Comparison of ENCODE assay signal across 36 cellular contexts in the genomic region with DNA sequence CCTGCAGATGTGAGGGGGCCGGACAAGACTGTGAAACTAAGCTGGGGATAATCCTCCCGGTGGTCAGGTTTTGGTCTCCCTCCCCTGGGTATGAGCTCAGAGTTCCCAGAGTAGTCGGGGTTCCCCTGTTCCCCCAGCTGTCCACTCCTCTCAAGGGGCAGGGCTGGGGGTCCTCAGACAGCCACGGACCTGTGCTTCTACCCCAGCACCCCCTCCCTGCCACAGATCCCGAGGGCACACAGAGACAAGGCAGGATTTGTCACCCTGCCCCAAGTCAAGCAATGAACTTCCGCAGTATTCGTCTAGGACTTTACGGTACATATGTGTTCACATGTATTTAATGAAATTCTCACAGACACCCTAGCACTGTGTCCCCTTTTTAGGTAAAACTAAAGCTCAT. TPM values are rescaled to one million over a fixed set of nuclear protein-coding genes. Genes with fewer than 3 reads are reported as not detected.
A peak's percentile ranks its signal among the peaks of the same experiment; 100 is the strongest.
DNase-seq lines count a peak whose midpoint lies in the region; ATAC-seq and TF ChIP-seq lines count a peak whose summit lies in the region.
"Had no signal": no experiment of that assay in that cellular context is flagged by ENCODE, and none has a peak within 500 bp of the region (broad histone marks: within the 10 kb centered on the region; RNA-seq: fewer than 3 reads in every experiment).

No MANE protein-coding gene starts in this region.

- H3K23ac ChIP-seq in IMR-90 (ENCODE audit: low read depth, low read length), result no peak overlapping the region

- BruUV-seq in MCF 10A (replicated peaks; lab: Mats Ljungman, UMichigan) (no TSS peak), IMR-90 (replicated peaks; lab: Mats Ljungman, UMichigan) (no TSS peak)

- H3K4me2 ChIP-seq in IMR-90 (ENCODE audit: low read depth, low read length), result no peak overlapping the region

- H3K27me3 ChIP-seq in breast epithelium (no peaks in the 10 kb centered on the region), IMR-90 (ENCODE audit: control insufficient read depth, insufficient read depth, low read length) (no peaks in the 10 kb centered on the region), gastroesophageal sphincter (no peaks in the 10 kb centered on the region), stomach smooth muscle (ENCODE audit: control insufficient read depth in 1 of 2, insufficient read depth in 2 of 2, low read length in 2 of 2) (no peaks in the 10 kb centered on the region)
- H3K27me3 ChIP-seq: ascending aorta, left lung, upper lobe of left lung had no signal

- POLR2A ChIA-PET in MCF 10A (lab: Yijun Ruan, JAX) (interaction anchor here (1.0 to 1.5 kb wide), 2 partner anchors 10 to 19 kb away, joined by 3 read pairs; no protein-coding TSS in a partner anchor), IMR-90 (lab: Charles Lee; ENCODE audit: unreplicated experiment) (no interaction called here)

- H4K8ac ChIP-seq in IMR-90 (ENCODE audit: low read depth in 2 of 2, low read length in 2 of 2), result no peak overlapping the region; a peak in 1 of 4 replicates

- H3K4me3 ChIP-seq in breast epithelium, result no peak overlapping the region
- H3K4me3 ChIP-seq in IMR-90 (ENCODE audit: insufficient read depth, low read depth, low read length), result no peak overlapping the region
- H3K4me3 ChIP-seq in gastroesophageal sphincter, result no peak overlapping the region
- H3K4me3 ChIP-seq in stomach smooth muscle (ENCODE audit: low read length in 2 of 2), result no peak overlapping the region
- H3K4me3 ChIP-seq: ascending aorta, left lung, SK-N-MC, skin epidermis, upper lobe of left lung had no signal

- H2BK5ac ChIP-seq in IMR-90 (ENCODE audit: low read depth, low read length, poor library complexity, severe bottlenecking), result peak overlapping the region; percentile 21

- TF ChIP-seq POLR2A in breast epithelium (IDR thresholded peaks at IDR 0.05), result no peak
- TF ChIP-seq POLR2A in IMR-90 (IDR thresholded peaks at IDR 0.05; ENCODE audit: low read depth, low read length), result no peak; the same call in 1 of the 2 replicates
- TF ChIP-seq POLR2A in gastroesophageal sphincter (IDR thresholded peaks at IDR 0.05), result no peak

- H3K9me3 ChIP-seq in breast epithelium (no peaks in the 10 kb centered on the region), IMR-90 (ENCODE audit: control insufficient read depth, insufficient read depth, low read length) (no peaks in the 10 kb centered on the region), gastroesophageal sphincter (no peaks in the 10 kb centered on the region), stomach smooth muscle (ENCODE audit: control insufficient read depth in 2 of 2, low read length in 2 of 2) (no peaks in the 10 kb centered on the region)
- H3K9me3 ChIP-seq: ascending aorta, left lung, upper lobe of left lung had no signal

- H4K91ac ChIP-seq in IMR-90 (ENCODE audit: insufficient read depth, low read depth, low read length), result no peak overlapping the region

- no peak overlapping the region for H3K27ac Mint-ChIP-seq in MCF 10A (ENCODE audit: low read depth, unreplicated experiment)
- H3K27ac Mint-ChIP-seq: dendritic cell treated with granulocyte-macrophage colony-stimulating factor and Interleukin-4, amounts not matched to agents 40 ng/mL and 50 ng/mL, for 4 days; endodermal cell; mesothelial cell of epicardium; T-helper 2 cell treated with Interferon-gamma antibody and Interleukin-4, amounts not matched to agents 5 μg/mL and 100 μg/mL, for 36 hours had no signal

- H3K4me3 Mint-ChIP-seq in MCF 10A (ENCODE audit: unreplicated experiment), result no peak overlapping the region
- H3K4me3 Mint-ChIP-seq: activated naive CD8-positive, alpha-beta T cell; dendritic cell treated with granulocyte-macrophage colony-stimulating factor and Interleukin-4, amounts not matched to agents 40 ng/mL and 50 ng/mL, for 4 days; endodermal cell; mesothelial cell of epicardium; naive thymus-derived CD4-positive, alpha-beta T cell; T-helper 2 cell treated with Interferon-gamma antibody and Interleukin-4, amounts not matched to agents 5 μg/mL and 100 μg/mL, for 36 hours had no signal

- H3K4me1 ChIP-seq in breast epithelium, result no peaks in the 10 kb centered on the region
- peaks cover 20% of the 10 kb centered on the region for H3K4me1 ChIP-seq in IMR-90 (ENCODE audit: control insufficient read depth, insufficient read depth, low read length)
- peaks cover 0 to 19% (median 9%) of the 10 kb centered on the region in 3 donors for H3K4me1 ChIP-seq in gastroesophageal sphincter
- peaks cover 23% of the 10 kb centered on the region for H3K4me1 ChIP-seq in stomach smooth muscle (ENCODE audit: control insufficient read depth, insufficient read depth, low read length)
- H3K4me1 ChIP-seq: ascending aorta had no signal

- no peak for TF ChIP-seq EP300 in gastroesophageal sphincter (IDR thresholded peaks at IDR 0.05)

- H3K56ac ChIP-seq in IMR-90 (ENCODE audit: extremely low read depth, insufficient read depth, low read length), result no peak overlapping the region

- H2AK9ac ChIP-seq in IMR-90 (replicated peaks; ENCODE audit: low read depth, low read length, poor library complexity), result no peak overlapping the region

- ATAC-seq in IMR-90 (ENCODE audit: low read depth) (no peak), gastroesophageal sphincter (no peak)
- ATAC-seq: HCT116; left lung; naive thymus-derived CD4-positive, alpha-beta T cell had no signal

- H2BK120ac ChIP-seq in IMR-90 (ENCODE audit: low read depth, low read length), result no peak overlapping the region

- no peak overlapping the region for H3K14ac ChIP-seq in IMR-90 (replicated peaks; ENCODE audit: low read depth, low read length)

- WGBS in IMR-90 (ENCODE audit: extremely low coverage in 2 of 2, insufficient read length in 1 of 2), 2 experiments, result 93% methylated on average over 7 of the region's 8 CpGs; no CpG with 5 or more reads in 1 of the 2 experiments
- WGBS in gastroesophageal sphincter (ENCODE audit: low coverage in 1 of 2), 2 donors, result 81 to 82% methylated on average over 4 to 5 of the region's 8 CpGs

- no peaks in the 10 kb centered on the region for H3K9me3 Mint-ChIP-seq in MCF 10A (ENCODE audit: unreplicated experiment)
- H3K9me3 Mint-ChIP-seq: dendritic cell treated with granulocyte-macrophage colony-stimulating factor and Interleukin-4, amounts not matched to agents 40 ng/mL and 50 ng/mL, for 4 days; endodermal cell; mesothelial cell of epicardium; T-helper 2 cell treated with Interferon-gamma antibody and Interleukin-4, amounts not matched to agents 5 μg/mL and 100 μg/mL, for 36 hours had no signal

- H3K36me3 Mint-ChIP-seq in MCF 10A (ENCODE audit: insufficient read depth, unreplicated experiment), result peaks cover 96% of the 10 kb centered on the region

- peaks cover 63 to 89% of the 10 kb centered on the region in 2 experiments for H3K79me1 ChIP-seq in IMR-90 (ENCODE audit: low read depth in 1 of 2, low read length in 2 of 2)

- H2BK20ac ChIP-seq in IMR-90 (ENCODE audit: low read depth, low read length), result no peak overlapping the region

- H4K5ac ChIP-seq in IMR-90 (ENCODE audit: low read depth, low read length), result no peak overlapping the region

- dilution Hi-C loops in IMR-90 (cut with HindIII; ENCODE audit: low sequenced_read_pairs, unreplicated experiment), result no loop called here

- TF ChIP-seq CTCF in breast epithelium (IDR thresholded peaks at IDR 0.05) (no peak), MCF 10A (IDR thresholded peaks at IDR 0.05; ENCODE audit: unreplicated experiment) (no peak), IMR-90 (conservative IDR thresholded peaks at IDR 0.05; ENCODE audit: low read depth, low read length) (no peak), gastroesophageal sphincter (IDR thresholded peaks at IDR 0.05) (no peak)

- CTCF ChIA-PET in MCF 10A (lab: Yijun Ruan, JAX), result interaction anchor here (0.6 to 11.4 kb wide), 10 partner anchors 11 to 188 kb away, joined by 3 to 180 read pairs (median 4); no protein-coding TSS in a partner anchor
- CTCF ChIA-PET in IMR-90 (lab: Yijun Ruan, JAX), result interaction anchor here (1.4 kb wide), 1 partner anchor 173 kb away, joined by 6 read pairs; no protein-coding TSS in a partner anchor

- no peak overlapping the region for H3K18ac ChIP-seq in IMR-90 (ENCODE audit: low read depth, low read length)

- H3K27me3 Mint-ChIP-seq in MCF 10A (ENCODE audit: insufficient read depth, unreplicated experiment), result no peaks in the 10 kb centered on the region
- H3K27me3 Mint-ChIP-seq: activated naive CD8-positive, alpha-beta T cell; dendritic cell treated with granulocyte-macrophage colony-stimulating factor and Interleukin-4, amounts not matched to agents 40 ng/mL and 50 ng/mL, for 4 days; naive thymus-derived CD4-positive, alpha-beta T cell had no signal

- intact Hi-C loops in breast epithelium (cut with DNase I; ENCODE audit: low total_unique reads), result no loop called here
- intact Hi-C loops in MCF 10A (cut with micrococcal nuclease), result no loop called here
- intact Hi-C loops in IMR-90 (cut with micrococcal nuclease), result no loop called here

- H3K4ac ChIP-seq in IMR-90 (ENCODE audit: low read depth, low read length), result no peak overlapping the region

- no peak overlapping the region for H3K9ac ChIP-seq in IMR-90 (ENCODE audit: low read depth, low read length)
- H3K9ac ChIP-seq in stomach smooth muscle (ENCODE audit: low read length in 2 of 2), result no peak overlapping the region

- H3K9me1 ChIP-seq in IMR-90 (ENCODE audit: insufficient read depth, low read length), result peaks cover 8% of the 10 kb centered on the region

- DNase-seq in breast epithelium (ENCODE audit: low spot score in 2 of 2) (no peak), MCF 10A (ENCODE audit: unreplicated experiment) (no peak), IMR-90 (no peak), GM03348 (ENCODE audit: low spot score) (no peak), foreskin melanocyte (no peak)
- no peak for DNase-seq in stimulated activated CD4-positive, alpha-beta T cell treated with anti-CD3 and anti-CD28 coated beads, Interleukin-4, amount 100 ng/mL, for 4 hours
- DNase-seq: activated CD4-positive, alpha-beta T cell treated with anti-CD3 and anti-CD28 coated beads for 48 hours; activated CD8-positive, alpha-beta memory T cell treated with anti-CD3 and anti-CD28 coated beads for 24 hours; central memory CD4-positive, alpha-beta T cell; EL; endodermal cell; hippocampal formation; KG1; MM.1S; NCI-H1417 treated with DMSO at 0.1 percent for 48 hours; NCI-H2081 treated with DMSO at 0.1 percent for 48 hours; NCI-H446; NCI-H82; nucleus accumbens; RPMI8226; stimulated activated CD4-positive, alpha-beta T cell treated with anti-CD3 and anti-CD28 coated beads, Interleukin-1b, Interleukin-23, amount 100 ng/mL, for 48 hours; substantia nigra; upper lobe of left lung had no signal

- no peak overlapping the region for H2AFZ ChIP-seq in IMR-90 (replicated peaks; ENCODE audit: low read length, poor library complexity)

- H2AK5ac ChIP-seq in IMR-90 (ENCODE audit: low read depth, low read length), result no peak overlapping the region

- in situ Hi-C loops in IMR-90 (cut with MboI; ENCODE audit: low sequenced_read_pairs), result no loop called here

- no peak overlapping the region for H2BK15ac ChIP-seq in IMR-90 (ENCODE audit: low read depth, low read length)

- H3K27ac ChIP-seq in breast epithelium (peak overlapping the region; percentile 22 to 36), IMR-90 (ENCODE audit: insufficient read depth, low read length) (no peak overlapping the region; the same call in 1 of the 2 replicates), gastroesophageal sphincter (peak overlapping the region in 3 of 4 donors; percentile 84 to 89 (median 87)), stomach smooth muscle (ENCODE audit: low read length) (peak overlapping the region; percentile 70)
- H3K27ac ChIP-seq: C4-2B, left lung, SK-N-MC, upper lobe of left lung had no signal

- TF ChIP-seq RAD21 in IMR-90 (IDR thresholded peaks at IDR 0.05; ENCODE audit: low read length), result no peak

- H4K20me1 ChIP-seq in IMR-90 (ENCODE audit: insufficient read depth, low read length), result peaks cover 94% of the 10 kb centered on the region

- no peaks in the 10 kb centered on the region for H3K4me1 Mint-ChIP-seq in MCF 10A (ENCODE audit: insufficient read depth, unreplicated experiment)
- H3K4me1 Mint-ChIP-seq: endodermal cell, mesothelial cell of epicardium had no signal

- H3K36me3 ChIP-seq in breast epithelium, result peaks cover 43% of the 10 kb centered on the region
- peaks cover 95% of the 10 kb centered on the region for H3K36me3 ChIP-seq in IMR-90 (ENCODE audit: control insufficient read depth, insufficient read depth, low read length)
- H3K36me3 ChIP-seq in gastroesophageal sphincter, result peaks cover 5 to 100% of the 10 kb centered on the region in 2 donors
- peaks cover 95 to 96% of the 10 kb centered on the region in 2 donors for H3K36me3 ChIP-seq in stomach smooth muscle (ENCODE audit: control insufficient read depth in 2 of 2, insufficient read depth in 2 of 2, low read length in 2 of 2)

RNA-seq across cellular contexts. Expression of gene APOL1, which starts 45.2 kb away (rescaled TPM):
- total RNA-seq in breast epithelium (10 to 100 TPM in 2 of 3 donors, 1 to 10 TPM in 1; 5.9 to 38.3 (median 22.2) TPM), MCF 10A (2022) (0.14 and 0.69 TPM in 2 replicates), IMR-90 (2012; rRNA removed) (0.36 and 0.56 TPM in 2 replicates), gastroesophageal sphincter (10 to 100 TPM in 3 of 4 donors, 1 to 10 TPM in 1; 10.0 to 53.7 (median 26.0) TPM)
- 0.69 and 0.77 TPM in 2 replicates for polyA plus RNA-seq in IMR-90 (2012; rRNA removed)
- polyA plus RNA-seq in IMR-90 (2012; cell fraction: cytosol; rRNA removed), result 0.38 and 0.84 TPM in 2 replicates
- 0.42 and 0.97 TPM in 2 replicates for polyA plus RNA-seq in IMR-90 (2012; cell fraction: nucleus; rRNA removed; ENCODE audit: low replicate concordance)

RNA-seq across cellular contexts. Expression of gene APOL2, which starts 58.8 kb away (rescaled TPM):
- total RNA-seq in breast epithelium (100 to 1,000 TPM in 1 of 3 donors, 10 to 100 TPM in 2; 50.4 to 112 (median 73.8) TPM), MCF 10A (2022) (16.0 and 38.7 TPM in 2 replicates), IMR-90 (2012; rRNA removed) (40.3 and 57.5 TPM in 2 replicates), gastroesophageal sphincter (10 to 100 TPM; 29.1 to 40.9 (median 35.0) TPM)
- polyA plus RNA-seq in IMR-90 (2012; rRNA removed), result 13.0 and 13.1 TPM in 2 replicates
- polyA plus RNA-seq in IMR-90 (2012; cell fraction: cytosol; rRNA removed), result 10.4 and 12.2 TPM in 2 replicates
- polyA plus RNA-seq in IMR-90 (2012; cell fraction: nucleus; rRNA removed; ENCODE audit: low replicate concordance), result 21.4 and 27.7 TPM in 2 replicates
